17 cellular contexts compared by ENCODE assay signal in genomic region chr7:128726031-128726430, GRCh38. TPM values are rescaled to one million over a fixed set of nuclear protein-coding genes. Genes with fewer than 3 reads are reported as not detected.
DNase-seq lines count a peak whose midpoint lies in the region; ATAC-seq and TF ChIP-seq lines count a peak whose summit lies in the region.
"Had no signal": no experiment of that assay in that cellular context is flagged by ENCODE, and none has a peak within 500 bp of the region (broad histone marks: within the 10 kb centered on the region; RNA-seq: fewer than 3 reads in every experiment).

No MANE protein-coding gene starts in this region.

- H3K9me2 ChIP-seq in DOHH2 (replicated peaks; ENCODE audit: control insufficient read depth, low read length) = no peaks in the 10 kb centered on the region

- no peak overlapping the region for H4K8ac ChIP-seq in neuronal stem cell (ENCODE audit: low read depth, low read length)

- ATAC-seq in omental fat pad (ENCODE audit: low FRiP score) = no peak
- no peak for ATAC-seq in natural killer cell treated with Interleukin-12 subunit alpha and Interleukin-12 subunit beta and Interleukin-15 and Interleukin-18, amount 100 ng/mL, for 72 hours
- ATAC-seq: CD8-positive, alpha-beta T cell; Right ventricle myocardium inferior had no signal

- no peak overlapping the region for H4K91ac ChIP-seq in neuronal stem cell (ENCODE audit: low read depth, low read length, poor library complexity)

- no peak overlapping the region for H3K23ac ChIP-seq in neuronal stem cell (ENCODE audit: low read depth, low read length, poor library complexity)

- peaks cover 21 to 40% of the 10 kb centered on the region in 2 donors for H3K27me3 Mint-ChIP-seq in natural killer cell treated with Interleukin-12 subunit alpha and Interleukin-12 subunit beta and Interleukin-15 and Interleukin-18, amount 100 ng/mL, for 72 hours

- H2BK12ac ChIP-seq in neuronal stem cell (ENCODE audit: low read length) = no peak overlapping the region

- no peaks in the 10 kb centered on the region for H3K79me2 ChIP-seq in DOHH2 (ENCODE audit: control insufficient read depth, low read length)

- H3K4me3 Mint-ChIP-seq in natural killer cell treated with Interleukin-12 subunit alpha and Interleukin-12 subunit beta and Interleukin-15 and Interleukin-18, amount 100 ng/mL, for 72 hours = no peak overlapping the region
- H3K4me3 Mint-ChIP-seq: CD8-positive, alpha-beta T cell had no signal

- H3K36me3 Mint-ChIP-seq in natural killer cell treated with Interleukin-12 subunit alpha and Interleukin-12 subunit beta and Interleukin-15 and Interleukin-18, amount 100 ng/mL, for 72 hours = no peaks in the 10 kb centered on the region
- H3K36me3 Mint-ChIP-seq: CD8-positive, alpha-beta T cell had no signal

- no peak overlapping the region for H2BK120ac ChIP-seq in neuronal stem cell (ENCODE audit: low read depth, low read length)

- H4K20me1 ChIP-seq in DOHH2 (ENCODE audit: control insufficient read depth, insufficient read depth, low read depth, low read length) = no peaks in the 10 kb centered on the region

- H3K9ac ChIP-seq in neuronal stem cell (ENCODE audit: low read depth, low read length, poor library complexity) = no peak overlapping the region

- DNase-seq in Ammon's horn (ENCODE audit: low spot score) (peak; percentile 37), neuronal stem cell (ENCODE audit: low spot score) (no peak), omental fat pad (ENCODE audit: low spot score) (no peak), NCI-H128 (lab: John Stamatoyannopoulos, UW; ENCODE audit: unreplicated experiment) (no peak)
- DNase-seq in natural killer cell treated with Interleukin-12 subunit alpha and Interleukin-12 subunit beta and Interleukin-15 and Interleukin-18, amount 100 ng/mL, for 72 hours (ENCODE audit: low spot score) = no peak
- DNase-seq: CD8-positive, alpha-beta T cell; IMR-90; NCI-H1417 treated with DMSO at 0.1 percent for 48 hours; NCI-H1930; NCI-H446 had no signal

- no peaks in the 10 kb centered on the region for H3K79me1 ChIP-seq in neuronal stem cell (ENCODE audit: low read depth, low read length)

- no peak overlapping the region for H3K27ac Mint-ChIP-seq in natural killer cell treated with Interleukin-12 subunit alpha and Interleukin-12 subunit beta and Interleukin-15 and Interleukin-18, amount 100 ng/mL, for 72 hours
- H3K27ac Mint-ChIP-seq: CD8-positive, alpha-beta T cell had no signal

- H3K27me3 ChIP-seq in DOHH2 (ENCODE audit: control insufficient read depth, low read length) (peaks cover 8% of the 10 kb centered on the region), neuronal stem cell (ENCODE audit: control insufficient read depth in 3 of 3, insufficient read depth in 3 of 3, low read depth in 1 of 3, low read length in 3 of 3) (peaks cover 0 to 39% (median 0%) of the 10 kb centered on the region in 3 experiments)

- H3K14ac ChIP-seq in neuronal stem cell (ENCODE audit: low read length) = no peak overlapping the region

- H3F3A ChIP-seq in DOHH2 (ENCODE audit: control insufficient read depth, insufficient read depth) = no peaks in the 10 kb centered on the region

- no peaks in the 10 kb centered on the region for H3K9me3 Mint-ChIP-seq in natural killer cell treated with Interleukin-12 subunit alpha and Interleukin-12 subunit beta and Interleukin-15 and Interleukin-18, amount 100 ng/mL, for 72 hours
- H3K9me3 Mint-ChIP-seq: CD8-positive, alpha-beta T cell had no signal

- WGBS in neuronal stem cell (ENCODE audit: extremely low coverage in 2 of 2, insufficient read length in 2 of 2, insufficient replicate concordance in 1 of 2), 2 donors = no CpG with 5 or more reads among the region's 6 CpGs

- peak overlapping the region; percentile 36 for H3K4me2 ChIP-seq in DOHH2 (ENCODE audit: low read length)
- H3K4me2 ChIP-seq in neuronal stem cell (ENCODE audit: insufficient read depth, low read length, poor library complexity, severe bottlenecking) = no peak overlapping the region

- TF ChIP-seq CTCF in DOHH2 (IDR thresholded peaks at IDR 0.05; ENCODE audit: low read depth, low read length, poor library complexity, severe bottlenecking) (no peak), omental fat pad (IDR thresholded peaks at IDR 0.05) (no peak)

- no peak overlapping the region for H2BK5ac ChIP-seq in neuronal stem cell (ENCODE audit: low read length)

- H3K18ac ChIP-seq in neuronal stem cell (ENCODE audit: low read length) = no peak overlapping the region

- H3K4ac ChIP-seq in neuronal stem cell (ENCODE audit: low read length) = no peak overlapping the region

- H3K4me3 ChIP-seq in DOHH2 (ENCODE audit: low read length) = peak overlapping the region; percentile 19
- no peak overlapping the region for H3K4me3 ChIP-seq in neuronal stem cell (ENCODE audit: low read length in 2 of 2)
- H3K4me3 ChIP-seq: SJSA1 had no signal

- H3K9me3 ChIP-seq in DOHH2 (ENCODE audit: control insufficient read depth, insufficient read depth, low read length) (peaks cover 5% of the 10 kb centered on the region), neuronal stem cell (replicated peaks in 1 of 2; ENCODE audit: control insufficient read depth in 2 of 2, insufficient read depth in 1 of 2, low read depth in 1 of 2, low read length in 2 of 2) (no peaks in the 10 kb centered on the region)
- H3K9me3 ChIP-seq: SJSA1 had no signal

- H3K36me3 ChIP-seq in DOHH2 (ENCODE audit: control insufficient read depth, low read length) (no peaks in the 10 kb centered on the region), neuronal stem cell (replicated peaks in 1 of 2; ENCODE audit: control insufficient read depth in 2 of 2, insufficient read depth in 2 of 2, low read length in 2 of 2) (no peaks in the 10 kb centered on the region)
- H3K36me3 ChIP-seq: SJSA1 had no signal

- H2AK5ac ChIP-seq in neuronal stem cell (ENCODE audit: low read depth, low read length) = no peak overlapping the region

- H3K27ac ChIP-seq in DOHH2 (ENCODE audit: low read depth, low read length) (no peak overlapping the region), cingulate gyrus (ENCODE audit: low read depth, low read length) (peak overlapping the region; percentile 54), neuronal stem cell (replicated peaks; ENCODE audit: low read length) (no peak overlapping the region)
- H3K27ac ChIP-seq: SJSA1 had no signal

- H2AFZ ChIP-seq in neuronal stem cell (ENCODE audit: low read length) = peak overlapping the region; percentile 77

- H3K4me1 Mint-ChIP-seq in natural killer cell treated with Interleukin-12 subunit alpha and Interleukin-12 subunit beta and Interleukin-15 and Interleukin-18, amount 100 ng/mL, for 72 hours (ENCODE audit: low read depth in 2 of 2) = no peaks in the 10 kb centered on the region

- H3K4me1 ChIP-seq in DOHH2 (ENCODE audit: control insufficient read depth, low read length) = peaks cover 15% of the 10 kb centered on the region
- H3K4me1 ChIP-seq in neuronal stem cell (ENCODE audit: control insufficient read depth in 2 of 2, insufficient read depth in 1 of 2, low read depth in 1 of 2, low read length in 2 of 2) = peaks cover 0 to 5% of the 10 kb centered on the region in 2 donors
- H3K4me1 ChIP-seq: SJSA1 had no signal

- H2BK15ac ChIP-seq in neuronal stem cell (ENCODE audit: low read length) = no peak overlapping the region

RNA-seq across cellular contexts. Expression of gene CALU, which starts 13.1 kb away (rescaled TPM):
- 177 TPM for polyA plus RNA-seq in neuronal stem cell (2013, experiment 1 of 2)
- 176 TPM for polyA plus RNA-seq in neuronal stem cell (2013, experiment 2 of 2)
- 100 to 1,000 TPM; 107 to 132 (median 128) TPM for total RNA-seq in omental fat pad
- total RNA-seq in natural killer cell treated with Interleukin-12 subunit alpha and Interleukin-12 subunit beta and Interleukin-15 and Interleukin-18, amount 100 ng/mL, for 72 hours = 10 to 100 TPM; 46.3 to 60.5 TPM

RNA-seq across cellular contexts. Expression of gene OPN1SW, which starts 49.6 kb away (rescaled TPM):
- 0.56 TPM for polyA plus RNA-seq in neuronal stem cell (2013, experiment 1 of 2)
- polyA plus RNA-seq in neuronal stem cell (2013, experiment 2 of 2) = 0.76 TPM
- total RNA-seq in omental fat pad = not detected
- not detected for total RNA-seq in natural killer cell treated with Interleukin-12 subunit alpha and Interleukin-12 subunit beta and Interleukin-15 and Interleukin-18, amount 100 ng/mL, for 72 hours
- total RNA-seq: CD8-positive, alpha-beta T cell; H4; IMR-90; M059J; Right ventricle myocardium inferior; SJSA1; T-helper 1 cell treated with Interleukin-12 subunit alpha and Interleukin-12 subunit beta and Interleukin-4 antibody, amounts not matched to agents 30 ng/mL and 1 ng/mL, for 36 hours had no signal
- polyA plus RNA-seq: IMR-90 had no signal

RNA-seq across cellular contexts. Expression of gene GARIN1A, which starts 53.9 kb away (rescaled TPM):
- 0.13 TPM for polyA plus RNA-seq in neuronal stem cell (2013, experiment 1 of 2)
- 0.19 TPM for polyA plus RNA-seq in neuronal stem cell (2013, experiment 2 of 2)
- 1 to 10 TPM; 1.7 to 2.8 (median 2.3) TPM for total RNA-seq in omental fat pad
- total RNA-seq in natural killer cell treated with Interleukin-12 subunit alpha and Interleukin-12 subunit beta and Interleukin-15 and Interleukin-18, amount 100 ng/mL, for 72 hours = 1 to 10 TPM; 1.6 to 4.3 TPM
